20 cellular contexts compared by ENCODE assay signal in the genomic region with DNA sequence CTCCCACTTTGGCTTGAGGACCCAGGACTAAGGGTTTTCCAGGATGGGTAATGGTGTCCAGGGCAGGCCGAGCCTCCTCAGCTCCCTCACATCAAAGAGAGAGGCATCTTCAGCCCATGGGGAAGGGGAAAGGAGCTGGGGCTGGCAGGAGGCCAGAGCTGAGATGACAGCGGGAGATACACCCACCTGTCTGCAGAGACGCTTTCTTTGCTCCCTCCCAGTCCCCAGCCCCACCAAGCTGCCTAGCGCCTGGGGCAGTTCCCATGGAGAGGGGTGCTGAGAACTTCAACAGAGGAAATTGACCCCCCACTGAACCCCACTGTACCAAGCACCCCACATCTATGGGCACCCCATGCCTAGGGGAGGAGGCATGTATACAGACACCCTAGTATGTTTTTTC. TPM values are rescaled to one million over a fixed set of nuclear protein-coding genes. Genes with fewer than 3 reads are reported as not detected.
DNase-seq lines count a peak whose midpoint lies in the region; ATAC-seq and TF ChIP-seq lines count a peak whose summit lies in the region.
"Had no signal": no experiment of that assay in that cellular context is flagged by ENCODE, and none has a peak within 500 bp of the region (broad histone marks: within the 10 kb centered on the region; RNA-seq: fewer than 3 reads in every experiment).

No MANE protein-coding gene starts in this region.

- H3K9me3 Mint-ChIP-seq in natural killer cell treated with Interleukin-12 subunit alpha and Interleukin-12 subunit beta and Interleukin-15 and Interleukin-18, amount 100 ng/mL, for 72 hours, result no peaks in the 10 kb centered on the region
- H3K9me3 Mint-ChIP-seq in natural killer cell, result no peaks in the 10 kb centered on the region
- H3K9me3 Mint-ChIP-seq: CD4-positive, CD25-positive, alpha-beta regulatory T cell had no signal

- peak overlapping the region in 37 of 59 donors; percentile 7 to 91 (median 79) for H3K27ac ChIP-seq in dorsolateral prefrontal cortex
- H3K27ac ChIP-seq in osteoblast (ENCODE audit: low read depth, low read length), result no peak overlapping the region
- H3K27ac ChIP-seq in upper lobe of right lung, result no peak overlapping the region

- no peaks in the 10 kb centered on the region for H3K36me3 Mint-ChIP-seq in natural killer cell treated with Interleukin-12 subunit alpha and Interleukin-12 subunit beta and Interleukin-15 and Interleukin-18, amount 100 ng/mL, for 72 hours
- H3K36me3 Mint-ChIP-seq in natural killer cell, result peaks cover 10% of the 10 kb centered on the region
- H3K36me3 Mint-ChIP-seq: CD4-positive, CD25-positive, alpha-beta regulatory T cell; IgD-negative memory B cell had no signal

- TF ChIP-seq CTCF in natural killer cell (IDR thresholded peaks at IDR 0.05) (no peak), dorsolateral prefrontal cortex (IDR thresholded peaks at IDR 0.05 in 54 of 56, conservative IDR thresholded peaks at IDR 0.05 in 2 of 56; ENCODE audit: low read depth in 1 of 56, partially characterized antibody in 56 of 56) (no peak), osteoblast (IDR thresholded peaks at IDR 0.05; ENCODE audit: extremely low read depth, low read depth, low read length) (no peak), upper lobe of right lung (IDR thresholded peaks at IDR 0.05) (no peak)

- H3K27me3 ChIP-seq in dorsolateral prefrontal cortex, result no peaks in the 10 kb centered on the region
- peaks cover 12% of the 10 kb centered on the region for H3K27me3 ChIP-seq in osteoblast (ENCODE audit: insufficient read depth, low read length)
- H3K27me3 ChIP-seq in upper lobe of right lung, result no peaks in the 10 kb centered on the region

- no peaks in the 10 kb centered on the region for H3K79me2 ChIP-seq in osteoblast (ENCODE audit: insufficient read depth, low read length)

- H3K4me3 Mint-ChIP-seq in natural killer cell treated with Interleukin-12 subunit alpha and Interleukin-12 subunit beta and Interleukin-15 and Interleukin-18, amount 100 ng/mL, for 72 hours, result no peak overlapping the region
- H3K4me3 Mint-ChIP-seq in natural killer cell, result no peak overlapping the region
- H3K4me3 Mint-ChIP-seq: CD4-positive, CD25-positive, alpha-beta regulatory T cell; IgD-negative memory B cell had no signal

- DNase-seq in natural killer cell treated with Interleukin-12 subunit alpha and Interleukin-12 subunit beta and Interleukin-15 and Interleukin-18, amount 100 ng/mL, for 72 hours (ENCODE audit: low spot score), result peak; percentile 40
- DNase-seq in natural killer cell (no peak), dorsolateral prefrontal cortex (no peak), osteoblast (ENCODE audit: insufficient read length, low spot score, missing footprints) (peak; percentile 79), upper lobe of right lung (peak; percentile 40), sciatic nerve (ENCODE audit: low spot score) (no peak), SKM-1 treated with dmso at 0.1 percent for 144 hours (lab: John Stamatoyannopoulos, UW; ENCODE audit: unreplicated experiment) (no peak)
- DNase-seq: CD4-positive, CD25-positive, alpha-beta regulatory T cell; DND-41; GDM1; GOT3; MV-4-11; NCI-H1436; NCI-H2029 treated with DMSO at 0.1 percent for 48 hours; NCI-H2227 treated with DMSO at 0.1 percent for 48 hours; NCI-H524 treated with DMSO at 0.1 percent for 48 hours; Right ventricle myocardium superior had no signal

- intact Hi-C loops in natural killer cell (cut with micrococcal nuclease) (no loop called here), dorsolateral prefrontal cortex (cut with DNase I) (no loop called here), upper lobe of right lung (cut with DNase I) (no loop called here), sciatic nerve (cut with DNase I) (no loop called here)

- no peak overlapping the region for H3K27ac Mint-ChIP-seq in natural killer cell treated with Interleukin-12 subunit alpha and Interleukin-12 subunit beta and Interleukin-15 and Interleukin-18, amount 100 ng/mL, for 72 hours
- no peak overlapping the region for H3K27ac Mint-ChIP-seq in natural killer cell
- H3K27ac Mint-ChIP-seq: CD4-positive, CD25-positive, alpha-beta regulatory T cell; IgD-negative memory B cell had no signal

- no peak overlapping the region for H3K4me2 ChIP-seq in osteoblast (ENCODE audit: insufficient read depth, low read length)

- H3K4me1 Mint-ChIP-seq in natural killer cell treated with Interleukin-12 subunit alpha and Interleukin-12 subunit beta and Interleukin-15 and Interleukin-18, amount 100 ng/mL, for 72 hours (ENCODE audit: low read depth in 2 of 2), result peaks cover 8 to 24% of the 10 kb centered on the region in 2 donors
- peaks cover 23% of the 10 kb centered on the region in 2 donors for H3K4me1 Mint-ChIP-seq in natural killer cell
- H3K4me1 Mint-ChIP-seq: CD4-positive, CD25-positive, alpha-beta regulatory T cell; IgD-negative memory B cell had no signal

- no peak overlapping the region for H2AFZ ChIP-seq in osteoblast (ENCODE audit: low read length)

- no peak overlapping the region for H3K4me3 ChIP-seq in dorsolateral prefrontal cortex
- no peak overlapping the region for H3K4me3 ChIP-seq in osteoblast (ENCODE audit: insufficient read depth, low read length)
- no peak overlapping the region for H3K4me3 ChIP-seq in upper lobe of right lung

- H3K4me1 ChIP-seq in osteoblast (ENCODE audit: insufficient read depth, low read length) (no peaks in the 10 kb centered on the region), upper lobe of right lung (peaks cover 17% of the 10 kb centered on the region)

- no peaks in the 10 kb centered on the region for H4K20me1 ChIP-seq in osteoblast (ENCODE audit: insufficient read depth, low read length)

- peaks cover 0 to 7% of the 10 kb centered on the region in 2 donors for H3K27me3 Mint-ChIP-seq in natural killer cell treated with Interleukin-12 subunit alpha and Interleukin-12 subunit beta and Interleukin-15 and Interleukin-18, amount 100 ng/mL, for 72 hours
- H3K27me3 Mint-ChIP-seq in natural killer cell (ENCODE audit: low read depth in 2 of 2), result peaks cover 0 to 8% of the 10 kb centered on the region in 2 donors

- H3K9me3 ChIP-seq in osteoblast (ENCODE audit: low read depth, low read length), result no peaks in the 10 kb centered on the region
- no peaks in the 10 kb centered on the region for H3K9me3 ChIP-seq in upper lobe of right lung

- H3K36me3 ChIP-seq in osteoblast (ENCODE audit: insufficient read depth, low read length), result no peaks in the 10 kb centered on the region
- H3K36me3 ChIP-seq in upper lobe of right lung, result peaks cover 25% of the 10 kb centered on the region

- no peak for ATAC-seq in natural killer cell treated with Interleukin-12 subunit alpha and Interleukin-12 subunit beta and Interleukin-15 and Interleukin-18, amount 100 ng/mL, for 72 hours
- ATAC-seq in natural killer cell (no peak), upper lobe of right lung (no peak), sciatic nerve (no peak), GM19035 (IDR thresholded peaks at IDR 0.05; ENCODE audit: unreplicated experiment) (no peak)
- ATAC-seq: Panc1 had no signal

RNA-seq across cellular contexts. Expression of a gene that starts 10.6 kb away (rescaled TPM):
- total RNA-seq in natural killer cell treated with Interleukin-12 subunit alpha and Interleukin-12 subunit beta and Interleukin-15 and Interleukin-18, amount 100 ng/mL, for 72 hours, result 1 to 10 TPM; 1.8 to 5.9 TPM
- total RNA-seq in natural killer cell (10 to 100 TPM; 19.2 to 39.2 (median 32.1) TPM), dorsolateral prefrontal cortex (100 to 1,000 TPM in 12 of 120 experiments, 10 to 100 TPM in 108; 37.8 to 132 (median 87.1) TPM), osteoblast (0.29 and 1.4 TPM in 2 replicates), upper lobe of right lung (66.6 TPM), sciatic nerve (36.4 TPM)

RNA-seq across cellular contexts. Expression of a gene that starts 56.0 kb away (rescaled TPM):
- total RNA-seq in natural killer cell treated with Interleukin-12 subunit alpha and Interleukin-12 subunit beta and Interleukin-15 and Interleukin-18, amount 100 ng/mL, for 72 hours, result 10 to 100 TPM; 70.9 to 93.6 TPM
- 100 to 1,000 TPM; 106 to 125 (median 115) TPM for total RNA-seq in natural killer cell
- total RNA-seq in dorsolateral prefrontal cortex, result 100 to 1,000 TPM in 11 of 120 experiments, 10 to 100 TPM in 109; 54.4 to 110 (median 82.7) TPM
- total RNA-seq in osteoblast, result 50.1 and 52.1 TPM in 2 replicates
- total RNA-seq in upper lobe of right lung, result 83.3 TPM
- total RNA-seq in sciatic nerve, result 73.3 TPM

Comparison
In these comparisons a context has a peak if more than half of its experiments do, and no peak if none do; other contexts are left out.
1. DNase-seq: peak in natural killer cell treated with Interleukin-12 subunit alpha and Interleukin-12 subunit beta and Interleukin-15 and Interleukin-18, amount 100 ng/mL, for 72 hours (single experiment), osteoblast (single experiment) and upper lobe of right lung (single experiment); none in natural killer cell (single experiment), dorsolateral prefrontal cortex (0 of 10), sciatic nerve (single experiment) and SKM-1 treated with dmso at 0.1 percent for 144 hours (single experiment).
2. H3K27ac ChIP-seq: peak in dorsolateral prefrontal cortex (37 of 59); none in osteoblast (single experiment) and upper lobe of right lung (single experiment).